ENCODE assay signal across 8 cellular contexts in genomic region chr5:129460951-129461815, GRCh38. TPM values are rescaled to one million over a fixed set of nuclear protein-coding genes. Genes with fewer than 3 reads are reported as not detected.
DNase-seq lines count a peak whose midpoint lies in the region; ATAC-seq and TF ChIP-seq lines count a peak whose summit lies in the region.

No MANE protein-coding gene starts in this region.

- DNase-seq in ELR (ENCODE audit: low read depth) (peak; percentile 17), HCEC 1CT (peak; percentile 26), RWPE2 (ENCODE audit: low spot score) (no peak), epithelial cell of esophagus (ENCODE audit: low read depth) (peak; percentile 49), myocyte (ENCODE audit: low read depth) (peak; percentile 7), lower leg skin (ENCODE audit: low spot score in 2 of 2) (no peak), NCI-H187 (lab: John Stamatoyannopoulos, UW) (no peak)

- H3K4me1 ChIP-seq in RWPE2 (ENCODE audit: insufficient read depth, poor library complexity, severe bottlenecking) = no peaks in the 10 kb centered on the region

- H3K27me3 ChIP-seq in RWPE2 (ENCODE audit: insufficient read depth, poor library complexity, severe bottlenecking) = peaks cover 72% of the 10 kb centered on the region

- H3K4me3 ChIP-seq in RWPE2 (ENCODE audit: severe bottlenecking) (peak overlapping the region; percentile 23), epithelial cell of esophagus (ENCODE audit: low read length) (peak overlapping the region; percentile 62), lower leg skin (ENCODE audit: low read depth, poor library complexity, severe bottlenecking) (no peak overlapping the region)

- H3K27ac ChIP-seq in RWPE2 (ENCODE audit: poor library complexity, severe bottlenecking) = no peak overlapping the region

- ATAC-seq in RWPE2 (ENCODE audit: low read depth) (peak; percentile 36), HG03025 (IDR thresholded peaks at IDR 0.05; ENCODE audit: low FRiP score, unreplicated experiment) (no peak)

- TF ChIP-seq POLR2A in lower leg skin (IDR thresholded peaks at IDR 0.05) = no peak

- H3K9me3 ChIP-seq in RWPE2 (ENCODE audit: severe bottlenecking) = no peaks in the 10 kb centered on the region

- WGBS in lower leg skin, 2 donors = 0 to 1% methylated on average over 18 to 27 of the region's 90 CpGs

- intact Hi-C loops in lower leg skin (cut with DNase I; ENCODE audit: low total_unique reads) = no loop called here

- TF ChIP-seq CTCF in RWPE2 (IDR thresholded peaks at IDR 0.05; ENCODE audit: poor library complexity, severe bottlenecking) (peak; percentile 34), epithelial cell of esophagus (IDR thresholded peaks at IDR 0.05; ENCODE audit: insufficient read depth, low read depth, low read length, missing control alignments) (peak; percentile 36), lower leg skin (IDR thresholded peaks at IDR 0.05) (no peak)

- no peaks in the 10 kb centered on the region for H3K36me3 ChIP-seq in RWPE2 (ENCODE audit: low read depth)

RNA-seq across cellular contexts. Expression of gene ADAMTS19, which starts 1.1 kb away (rescaled TPM):
- total RNA-seq in myocyte (not detected in 2 replicates), lower leg skin (under 1 TPM in 1 of 4 donors, not detected in 3; 0.13 TPM)
- polyA plus RNA-seq in myocyte (2012) = not detected

Comparison
In these comparisons a context has a peak if more than half of its experiments do, and no peak if none do; other contexts are left out.
1. DNase-seq: peak in ELR (single experiment), HCEC 1CT (single experiment), epithelial cell of esophagus (single experiment) and myocyte (single experiment); none in RWPE2 (single experiment), lower leg skin (0 of 2) and NCI-H187 (0 of 2).
2. CTCF ChIP-seq: peak in RWPE2 (single experiment) and epithelial cell of esophagus (single experiment); none in lower leg skin (0 of 3).